ENCODE assay signal across 8 cellular contexts in the genomic region with DNA sequence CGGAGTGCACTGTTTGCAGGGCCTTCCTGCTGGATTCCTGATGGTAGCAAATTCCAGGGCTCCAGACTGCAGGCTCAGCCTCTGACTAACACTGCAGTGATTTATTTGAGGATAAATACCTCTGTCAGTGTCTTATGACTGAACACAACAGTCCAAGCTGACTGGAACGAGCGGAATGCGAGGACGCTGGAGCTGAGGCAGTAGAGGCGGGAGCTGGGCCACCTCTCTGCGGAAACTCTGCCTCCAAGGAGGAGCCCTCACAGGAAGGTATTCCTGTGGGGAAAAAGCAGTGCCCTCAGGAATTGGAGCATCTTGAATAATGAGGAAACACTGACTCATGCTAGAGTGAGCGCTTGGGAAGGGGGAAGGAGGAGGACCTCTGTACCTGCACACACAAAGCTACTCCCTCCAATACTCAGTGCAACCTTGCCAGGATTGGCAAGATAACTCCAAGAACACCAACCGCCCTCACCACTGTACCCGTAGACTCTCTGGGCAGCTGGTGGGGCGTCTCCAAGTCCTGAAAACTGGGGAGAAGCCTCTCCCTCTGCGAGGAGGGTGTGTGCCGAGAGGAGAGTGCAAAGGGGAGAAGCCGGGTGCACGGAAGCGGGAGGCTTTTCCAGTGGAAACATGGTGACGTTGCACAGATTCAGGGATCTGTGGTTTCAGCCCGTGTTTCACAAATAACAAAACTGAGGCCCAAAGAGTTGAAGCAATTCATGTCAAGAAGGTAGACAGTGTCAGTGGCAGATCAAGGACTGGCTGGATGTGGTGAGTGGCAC. TPM values are rescaled to one million over a fixed set of nuclear protein-coding genes. Genes with fewer than 3 reads are reported as not detected.
DNase-seq lines count a peak whose midpoint lies in the region; ATAC-seq and TF ChIP-seq lines count a peak whose summit lies in the region.

No MANE protein-coding gene starts in this region.

- H2BK5ac ChIP-seq in mesendoderm (ENCODE audit: low read length), result peak overlapping the region; percentile 14

- peaks cover 49% of the 10 kb centered on the region for H3K36me3 Mint-ChIP-seq in endodermal cell (ENCODE audit: low read depth)

- H3K27me3 ChIP-seq in AG04450 (ENCODE audit: control insufficient read depth, insufficient read depth, low read length), result no peaks in the 10 kb centered on the region
- no peaks in the 10 kb centered on the region for H3K27me3 ChIP-seq in OCI-LY1 (ENCODE audit: insufficient read depth, low read length)
- no peaks in the 10 kb centered on the region for H3K27me3 ChIP-seq in endodermal cell (ENCODE audit: control insufficient read depth, insufficient read depth, low read length, poor library complexity, severe bottlenecking)
- H3K27me3 ChIP-seq in mesendoderm (ENCODE audit: insufficient read depth, low read length, poor library complexity), result no peaks in the 10 kb centered on the region

- no peak for TF ChIP-seq CTCF in AG04450 (IDR thresholded peaks at IDR 0.05; ENCODE audit: low read depth, low read length)
- no peak for TF ChIP-seq CTCF in OCI-LY1 (IDR thresholded peaks at IDR 0.05; ENCODE audit: low read length)
- TF ChIP-seq CTCF in endodermal cell (conservative IDR thresholded peaks at IDR 0.05), result no peak

- CTCF ChIA-PET in AG04450 (lab: Charles Lee), result interaction anchor here (0.9 to 2.3 kb wide), 5 partner anchors 51 to 540 kb away, joined by 3 to 6 read pairs (median 4); no protein-coding TSS in a partner anchor

- H3K9me2 ChIP-seq in OCI-LY1 (ENCODE audit: low read depth, low read length), result no peaks in the 10 kb centered on the region

- no peak overlapping the region for H2BK15ac ChIP-seq in mesendoderm (replicated peaks; ENCODE audit: low read depth)

- no peak overlapping the region for H3K4me3 ChIP-seq in AG04450 (ENCODE audit: low read depth, low read length)
- H3K4me3 ChIP-seq in OCI-LY1 (ENCODE audit: low read depth, low read length, poor library complexity, severe bottlenecking), result peak overlapping the region; percentile 41
- H3K4me3 ChIP-seq in endodermal cell (ENCODE audit: low read length), result no peak overlapping the region
- no peak overlapping the region for H3K4me3 ChIP-seq in mesendoderm (ENCODE audit: low read length)
- no peak overlapping the region for H3K4me3 ChIP-seq in urinary bladder (ENCODE audit: low read depth, low read length)

- WGBS in endodermal cell (ENCODE audit: insufficient coverage in 1 of 2, insufficient read length in 1 of 2), 2 experiments, result 58 to 69% methylated on average over 16 to 18 of the region's 18 CpGs
- WGBS in mesendoderm (ENCODE audit: extremely low coverage, insufficient coverage, low lambda C conversion rate), result no CpG with 5 or more reads among the region's 18 CpGs
- 37% methylated on average over 18 of the region's 18 CpGs for WGBS in urinary bladder

- peaks cover 53% of the 10 kb centered on the region for H3K36me3 ChIP-seq in OCI-LY1 (ENCODE audit: insufficient read depth, low read length)
- H3K36me3 ChIP-seq in endodermal cell (ENCODE audit: control insufficient read depth, insufficient read depth, low read length), result peaks cover 30% of the 10 kb centered on the region
- H3K36me3 ChIP-seq in mesendoderm (ENCODE audit: control insufficient read depth, insufficient read depth, low read length), result no peaks in the 10 kb centered on the region
- no peaks in the 10 kb centered on the region for H3K36me3 ChIP-seq in urinary bladder (ENCODE audit: insufficient read depth)

- POLR2A ChIA-PET in AG04450 (lab: Yijun Ruan, JAX), result interaction anchor here (0.7 to 2.1 kb wide), 18 partner anchors 10 to 209 kb away, joined by 3 to 28 read pairs (median 6); partner anchors contain the start of gene VGLL4

- H3K27ac ChIP-seq in AG04450 (ENCODE audit: low read depth, low read length) (peak overlapping the region; percentile 99), OCI-LY1 (ENCODE audit: low read depth, low read length, poor library complexity, severe bottlenecking) (peak overlapping the region; percentile 94), endodermal cell (ENCODE audit: low read depth, low read length) (peak overlapping the region; percentile 64), mesendoderm (ENCODE audit: low read depth, low read length) (peak overlapping the region; percentile 82), urinary bladder (ENCODE audit: low read depth) (peak overlapping the region; percentile 40)

- H3K4me1 ChIP-seq in OCI-LY1 (ENCODE audit: insufficient read depth, low read length, severe bottlenecking) (peaks cover 57% of the 10 kb centered on the region), endodermal cell (ENCODE audit: control insufficient read depth, insufficient read depth, low read length) (peaks cover 14% of the 10 kb centered on the region), mesendoderm (ENCODE audit: control insufficient read depth, low read depth, low read length) (peaks cover 12% of the 10 kb centered on the region), urinary bladder (ENCODE audit: insufficient read depth) (no peaks in the 10 kb centered on the region)

- H3K4me3 Mint-ChIP-seq in endodermal cell, result no peak overlapping the region

- H3K27me3 Mint-ChIP-seq in endodermal cell (ENCODE audit: insufficient read depth), result no peaks in the 10 kb centered on the region

- peaks cover 15% of the 10 kb centered on the region; the same call in 1 of the 2 replicates for H3F3A ChIP-seq in OCI-LY1 (ENCODE audit: insufficient read depth, low read length)

- ATAC-seq in HG03045 (IDR thresholded peaks at IDR 0.05; ENCODE audit: unreplicated experiment) (no peak), HG02938 (IDR thresholded peaks at IDR 0.05; ENCODE audit: unreplicated experiment) (no peak)

- peak; percentile 98 for DNase-seq in AG04450 (ENCODE audit: low read depth, low spot score)
- peak; percentile 89 for DNase-seq in endodermal cell
- DNase-seq in mesendoderm, result peak; percentile 99
- no peak for DNase-seq in NCI-H2196 treated with DMSO at 0.1 percent for 48 hours (lab: John Stamatoyannopoulos, UW; ENCODE audit: unreplicated experiment)

- H3K9ac ChIP-seq in OCI-LY1 (ENCODE audit: low read length) (peak overlapping the region; percentile 63), endodermal cell (ENCODE audit: extremely low read depth, low read length, poor library complexity, severe bottlenecking) (no peak overlapping the region), mesendoderm (ENCODE audit: low read length) (peak overlapping the region; percentile 15)

- no peak overlapping the region for H3K23ac ChIP-seq in mesendoderm (ENCODE audit: low read length)

- H3K4me2 ChIP-seq in OCI-LY1 (ENCODE audit: low read length) (peak overlapping the region; percentile 72), mesendoderm (ENCODE audit: low read length) (no peak overlapping the region)

- H3K9me3 Mint-ChIP-seq in endodermal cell, result peaks cover 28% of the 10 kb centered on the region

- H4K20me1 ChIP-seq in OCI-LY1 (ENCODE audit: insufficient read depth, low read length), result no peaks in the 10 kb centered on the region

- no peak overlapping the region for H4K5ac ChIP-seq in mesendoderm (ENCODE audit: low read length)

- H3K56ac ChIP-seq in mesendoderm (ENCODE audit: low read length), result peak overlapping the region; percentile 51

- H4K8ac ChIP-seq in mesendoderm (ENCODE audit: low read depth, low read length), result no peak overlapping the region

- H3K18ac ChIP-seq in mesendoderm (ENCODE audit: low read length), result peak overlapping the region; percentile 51

- peaks cover 44% of the 10 kb centered on the region for H3K4me1 Mint-ChIP-seq in endodermal cell

- peak overlapping the region; percentile 88 for H3K27ac Mint-ChIP-seq in endodermal cell

- H2AFZ ChIP-seq in OCI-LY1 (ENCODE audit: low read length), result no peak overlapping the region

- peaks cover 42% of the 10 kb centered on the region for H3K79me2 ChIP-seq in OCI-LY1 (ENCODE audit: insufficient read depth, low read length)
- H3K79me2 ChIP-seq in mesendoderm (ENCODE audit: control insufficient read depth, insufficient read depth, low read length), result peaks cover 29% of the 10 kb centered on the region

- H3K9me3 ChIP-seq in AG04450 (ENCODE audit: control insufficient read depth, insufficient read depth, low read length) (no peaks in the 10 kb centered on the region; the same call in 1 of the 2 replicates), OCI-LY1 (ENCODE audit: low read length) (peaks cover 3% of the 10 kb centered on the region; the same call in 1 of the 2 replicates), endodermal cell (ENCODE audit: control insufficient read depth, low read length) (peaks cover 19% of the 10 kb centered on the region)

- no peak overlapping the region for H2AK5ac ChIP-seq in mesendoderm (ENCODE audit: low read length)

- H3K4ac ChIP-seq in mesendoderm (ENCODE audit: low read depth, low read length), result peak overlapping the region; percentile 41

- no peak overlapping the region for H2BK120ac ChIP-seq in mesendoderm (ENCODE audit: low read depth, low read length)

- peaks cover 12% of the 10 kb centered on the region for H3K79me1 ChIP-seq in mesendoderm (ENCODE audit: low read length)

RNA-seq across cellular contexts. Expression of gene VGLL4, which starts 43.0 kb away (rescaled TPM):
- polyA plus RNA-seq in AG04450 (2011; rRNA removed) (27.6 and 30.5 TPM in 2 replicates), urinary bladder (42.3 TPM)
- polyA minus RNA-seq in AG04450 (2011; rRNA and poly(A)+ RNA removed), result 37.8 and 42.7 TPM in 2 replicates
- total RNA-seq in endodermal cell (10 to 100 TPM; 47.5 to 49.7 TPM), urinary bladder (77.1 TPM)
- 77.0 TPM for polyA plus RNA-seq in endodermal cell (2013, experiment 1 of 2)
- 77.0 TPM for polyA plus RNA-seq in endodermal cell (2013, experiment 2 of 2)
- 34.6 TPM for polyA plus RNA-seq in mesendoderm (2013, experiment 1 of 2)
- polyA plus RNA-seq in mesendoderm (2013, experiment 2 of 2), result 34.3 TPM

Comparison
In these comparisons a context has a peak if more than half of its experiments do, and no peak if none do; other contexts are left out.
1. H3K27ac ChIP-seq: peak in every context shown above with its lines; median percentile 99 in AG04450; 94 in OCI-LY1; 82 in mesendoderm; 64 in endodermal cell; 40 in urinary bladder.